Comparison of ENCODE assay signal across 8 cellular contexts in the genomic region with DNA sequence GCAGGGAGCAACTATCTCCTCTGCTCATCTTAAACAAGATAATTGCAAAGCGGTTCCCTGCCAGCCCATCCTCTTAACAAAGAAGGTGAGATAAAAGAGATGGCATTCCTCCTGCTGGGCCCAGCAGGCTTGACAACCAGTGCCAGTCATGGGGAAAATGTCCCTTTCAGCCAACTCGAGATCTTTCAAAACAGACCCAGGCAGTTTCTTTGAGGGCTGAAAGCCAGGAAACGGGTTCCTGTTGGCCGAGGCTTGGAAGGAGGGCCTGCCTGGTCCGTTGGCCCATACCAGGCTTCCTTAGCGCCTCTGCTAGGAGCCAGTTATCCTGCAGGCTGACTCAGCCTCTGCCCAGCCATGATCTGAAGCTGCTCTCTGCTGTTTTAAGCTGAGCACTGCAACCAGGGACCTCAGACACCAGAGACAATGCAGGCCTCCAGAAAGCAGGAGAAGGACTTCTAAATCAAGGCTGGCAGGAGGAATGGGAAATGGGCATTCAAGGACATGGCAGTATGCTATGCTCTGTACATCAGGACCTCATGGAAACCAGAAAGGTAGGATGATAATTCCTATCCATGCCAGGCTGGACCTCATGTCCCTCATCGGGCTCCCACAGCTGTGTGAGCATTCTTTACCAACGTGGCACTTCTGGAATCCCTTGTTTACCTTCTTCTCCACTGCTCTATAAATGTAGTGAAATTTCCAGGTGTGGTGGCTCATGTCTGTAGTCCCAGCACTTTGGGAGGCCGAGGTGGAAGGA. TPM values are rescaled to one million over a fixed set of nuclear protein-coding genes. Genes with fewer than 3 reads are reported as not detected.
DNase-seq lines count a peak whose midpoint lies in the region; ATAC-seq and TF ChIP-seq lines count a peak whose summit lies in the region.

No MANE protein-coding gene starts in this region.

- no peak overlapping the region for H3K4me3 ChIP-seq in lower lobe of right lung

- peak; percentile 63 for TF ChIP-seq CTCF in lower lobe of right lung (IDR thresholded peaks at IDR 0.05)

- peaks cover 44% of the 10 kb centered on the region for H3K36me3 Mint-ChIP-seq in activated CD4-positive, alpha-beta T cell treated with anti-CD3 and anti-CD28 coated beads, Interleukin-2, amount 10 ng/mL, durations not matched to agents 7 days and 5 days (ENCODE audit: low read depth)
- H3K36me3 Mint-ChIP-seq in activated T-cell treated with anti-CD3 and anti-CD28 coated beads, Interleukin-2, amount 50 U/mL, for 72 hours (ENCODE audit: insufficient read depth in 2 of 2): peaks cover 3 to 30% of the 10 kb centered on the region in 2 donors

- H3K27ac ChIP-seq in lower lobe of right lung: peak overlapping the region; percentile 26

- no peaks in the 10 kb centered on the region for H3K4me1 Mint-ChIP-seq in activated CD4-positive, alpha-beta T cell treated with anti-CD3 and anti-CD28 coated beads, Interleukin-2, amount 10 ng/mL, durations not matched to agents 7 days and 5 days
- no peaks in the 10 kb centered on the region for H3K4me1 Mint-ChIP-seq in activated T-cell treated with anti-CD3 and anti-CD28 coated beads, Interleukin-2, amount 50 U/mL, for 72 hours (ENCODE audit: low read depth)

- POLR2A ChIA-PET in activated CD4-positive, alpha-beta T cell treated with anti-CD3 and anti-CD28 coated beads, Interleukin-2, amount 10 ng/mL, durations not matched to agents 7 days and 5 days (lab: Charles Lee): no interaction called here

- intact Hi-C loops in lower lobe of right lung (cut with DNase I): no loop called here

- in situ Hi-C loops in G401 (cut with HindIII; ENCODE audit: low sequenced_read_pairs): no loop called here

- peak; percentile 84 for DNase-seq in G401 (ENCODE audit: low spot score)
- DNase-seq in NCI-H345 treated with DMSO at 0.1 percent for 48 hours (lab: John Stamatoyannopoulos, UW; ENCODE audit: unreplicated experiment): peak; percentile 82
- DNase-seq in dermis blood vessel endothelial cell: peak; percentile 92
- peak; percentile 66 for DNase-seq in lower lobe of right lung
- no peak for DNase-seq in activated CD4-positive, alpha-beta T cell treated with anti-CD3 and anti-CD28 coated beads, Interleukin-2, amount 10 ng/mL, durations not matched to agents 7 days and 5 days
- no peak for DNase-seq in stimulated activated CD4-positive, alpha-beta T cell treated with anti-CD3 and anti-CD28 coated beads, Interleukin-1b, Interleukin-23, amount 100 ng/mL, for 48 hours
- DNase-seq in activated T-cell treated with anti-CD3 and anti-CD28 coated beads, Interleukin-2, amount 50 U/mL, for 72 hours: no peak

- no peaks in the 10 kb centered on the region for H3K9me3 Mint-ChIP-seq in activated CD4-positive, alpha-beta T cell treated with anti-CD3 and anti-CD28 coated beads, Interleukin-2, amount 10 ng/mL, durations not matched to agents 7 days and 5 days
- no peaks in the 10 kb centered on the region for H3K9me3 Mint-ChIP-seq in activated T-cell treated with anti-CD3 and anti-CD28 coated beads, Interleukin-2, amount 50 U/mL, for 72 hours

- no peaks in the 10 kb centered on the region for H3K27me3 ChIP-seq in lower lobe of right lung (ENCODE audit: low read depth)

- H3K36me3 ChIP-seq in lower lobe of right lung: peaks cover 20% of the 10 kb centered on the region

- H3K27me3 Mint-ChIP-seq in activated CD4-positive, alpha-beta T cell treated with anti-CD3 and anti-CD28 coated beads, Interleukin-2, amount 10 ng/mL, durations not matched to agents 7 days and 5 days: no peaks in the 10 kb centered on the region
- no peaks in the 10 kb centered on the region for H3K27me3 Mint-ChIP-seq in activated T-cell treated with anti-CD3 and anti-CD28 coated beads, Interleukin-2, amount 50 U/mL, for 72 hours (ENCODE audit: low read depth)

- H3K9me3 ChIP-seq in lower lobe of right lung: no peaks in the 10 kb centered on the region

- CTCF ChIA-PET in activated CD4-positive, alpha-beta T cell treated with anti-CD3 and anti-CD28 coated beads, Interleukin-2, amount 10 ng/mL, durations not matched to agents 7 days and 5 days (lab: Charles Lee): no interaction called here

- peaks cover 15% of the 10 kb centered on the region for H3K4me1 ChIP-seq in lower lobe of right lung

- ATAC-seq in lower lobe of right lung: peak; percentile 82 to 94
- ATAC-seq in GM19397 (IDR thresholded peaks at IDR 0.05; ENCODE audit: unreplicated experiment): no peak
- ATAC-seq in activated T-cell treated with anti-CD3 and anti-CD28 coated beads, Interleukin-2, amount 50 U/mL, for 72 hours (replicated peaks in 1 of 2): no peak

- no peak overlapping the region for H3K27ac Mint-ChIP-seq in activated CD4-positive, alpha-beta T cell treated with anti-CD3 and anti-CD28 coated beads, Interleukin-2, amount 10 ng/mL, durations not matched to agents 7 days and 5 days
- H3K27ac Mint-ChIP-seq in activated T-cell treated with anti-CD3 and anti-CD28 coated beads, Interleukin-2, amount 50 U/mL, for 72 hours: no peak overlapping the region

- no peak overlapping the region for H3K4me3 Mint-ChIP-seq in activated CD4-positive, alpha-beta T cell treated with anti-CD3 and anti-CD28 coated beads, Interleukin-2, amount 10 ng/mL, durations not matched to agents 7 days and 5 days
- no peak overlapping the region for H3K4me3 Mint-ChIP-seq in activated T-cell treated with anti-CD3 and anti-CD28 coated beads, Interleukin-2, amount 50 U/mL, for 72 hours

RNA-seq across cellular contexts. Expression of a gene that starts 42.4 kb away (rescaled TPM):
- not detected in 2 replicates for total RNA-seq in G401 (2014; rRNA removed; shearing (Covaris generic))
- total RNA-seq in dermis blood vessel endothelial cell: 0.74 and 2.9 TPM in 2 replicates
- 25.2 TPM for total RNA-seq in lower lobe of right lung
- 1 to 10 TPM; 1.5 to 2.0 TPM for total RNA-seq in activated CD4-positive, alpha-beta T cell treated with anti-CD3 and anti-CD28 coated beads, Interleukin-2, amount 10 ng/mL, durations not matched to agents 7 days and 5 days
- total RNA-seq in activated T-cell treated with anti-CD3 and anti-CD28 coated beads, Interleukin-2, amount 50 U/mL, for 72 hours: 1 to 10 TPM; 1.1 to 1.7 TPM

RNA-seq across cellular contexts. Expression of a gene that starts 52.9 kb away (rescaled TPM):
- total RNA-seq in G401 (2014; rRNA removed; shearing (Covaris generic)): 300 and 383 TPM in 2 replicates
- total RNA-seq in dermis blood vessel endothelial cell (344 and 584 TPM in 2 replicates), lower lobe of right lung (233 TPM)
- total RNA-seq in activated CD4-positive, alpha-beta T cell treated with anti-CD3 and anti-CD28 coated beads, Interleukin-2, amount 10 ng/mL, durations not matched to agents 7 days and 5 days: 100 to 1,000 TPM; 452 to 454 TPM
- 100 to 1,000 TPM; 304 to 326 TPM for total RNA-seq in activated T-cell treated with anti-CD3 and anti-CD28 coated beads, Interleukin-2, amount 50 U/mL, for 72 hours

Comparison
In these comparisons a context has a peak if more than half of its experiments do, and no peak if none do; other contexts are left out.
1. DNase-seq: peak in G401 (single experiment), NCI-H345 treated with DMSO at 0.1 percent for 48 hours (single experiment), dermis blood vessel endothelial cell (single experiment) and lower lobe of right lung (single experiment); none in activated CD4-positive, alpha-beta T cell treated with anti-CD3 and anti-CD28 coated beads, Interleukin-2, amount 10 ng/mL, durations not matched to agents 7 days and 5 days (single experiment), stimulated activated CD4-positive, alpha-beta T cell treated with anti-CD3 and anti-CD28 coated beads, Interleukin-1b, Interleukin-23, amount 100 ng/mL, for 48 hours (single experiment) and activated T-cell treated with anti-CD3 and anti-CD28 coated beads, Interleukin-2, amount 50 U/mL, for 72 hours (0 of 2).
2. ATAC-seq: peak in lower lobe of right lung (2 of 2); none in GM19397 (single experiment) and activated T-cell treated with anti-CD3 and anti-CD28 coated beads, Interleukin-2, amount 50 U/mL, for 72 hours (0 of 2).